Comparison of ENCODE assay signal across 1 cellular context in the genomic region with DNA sequence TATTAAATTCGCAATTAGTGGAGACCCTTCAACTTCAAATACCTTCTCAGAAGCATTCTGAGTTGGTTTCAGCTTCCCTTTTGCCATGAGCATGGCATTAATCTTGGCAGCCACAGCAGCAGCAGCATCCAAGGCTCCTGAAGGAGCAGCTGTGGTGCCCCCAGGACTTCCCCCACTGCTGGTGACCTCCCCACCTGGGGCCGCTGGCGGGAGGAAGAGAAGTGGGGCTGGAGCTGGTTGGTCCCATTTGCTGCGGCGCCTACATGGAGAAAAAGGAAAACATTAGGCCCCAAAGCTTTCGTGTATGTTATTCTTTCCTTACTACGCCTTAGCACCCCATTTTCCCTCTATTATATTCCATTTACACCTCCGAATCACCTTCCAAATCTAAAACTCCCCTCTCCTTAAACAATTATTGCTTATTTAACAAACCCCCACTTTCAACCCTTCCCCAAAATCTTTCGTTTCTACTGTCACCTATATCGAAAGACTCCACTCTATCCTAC.
TF ChIP-seq lines count a peak whose summit lies in the region.

No MANE protein-coding gene starts in this region.

TF ChIP-seq in SK-N-SH treated with all-trans-retinoic acid at 6 μM for 48 hours, 23 proteins besides CTCF, POLR2A, EP300 and RAD21 (continued from another document):
- TF ChIP-seq ESRRG (CRISPR knock-in tag; IDR thresholded peaks at IDR 0.05) (no peak), ZNF565 (CRISPR knock-in tag; conservative IDR thresholded peaks at IDR 0.05; ENCODE audit: low read depth) (no peak), SNAI2 (CRISPR knock-in tag; IDR thresholded peaks at IDR 0.05) (no peak), RARB (CRISPR knock-in tag; IDR thresholded peaks at IDR 0.05) (no peak), TOX (CRISPR knock-in tag; IDR thresholded peaks at IDR 0.05; ENCODE audit: borderline replicate concordance) (no peak)
- TF ChIP-seq, protein P1, sequence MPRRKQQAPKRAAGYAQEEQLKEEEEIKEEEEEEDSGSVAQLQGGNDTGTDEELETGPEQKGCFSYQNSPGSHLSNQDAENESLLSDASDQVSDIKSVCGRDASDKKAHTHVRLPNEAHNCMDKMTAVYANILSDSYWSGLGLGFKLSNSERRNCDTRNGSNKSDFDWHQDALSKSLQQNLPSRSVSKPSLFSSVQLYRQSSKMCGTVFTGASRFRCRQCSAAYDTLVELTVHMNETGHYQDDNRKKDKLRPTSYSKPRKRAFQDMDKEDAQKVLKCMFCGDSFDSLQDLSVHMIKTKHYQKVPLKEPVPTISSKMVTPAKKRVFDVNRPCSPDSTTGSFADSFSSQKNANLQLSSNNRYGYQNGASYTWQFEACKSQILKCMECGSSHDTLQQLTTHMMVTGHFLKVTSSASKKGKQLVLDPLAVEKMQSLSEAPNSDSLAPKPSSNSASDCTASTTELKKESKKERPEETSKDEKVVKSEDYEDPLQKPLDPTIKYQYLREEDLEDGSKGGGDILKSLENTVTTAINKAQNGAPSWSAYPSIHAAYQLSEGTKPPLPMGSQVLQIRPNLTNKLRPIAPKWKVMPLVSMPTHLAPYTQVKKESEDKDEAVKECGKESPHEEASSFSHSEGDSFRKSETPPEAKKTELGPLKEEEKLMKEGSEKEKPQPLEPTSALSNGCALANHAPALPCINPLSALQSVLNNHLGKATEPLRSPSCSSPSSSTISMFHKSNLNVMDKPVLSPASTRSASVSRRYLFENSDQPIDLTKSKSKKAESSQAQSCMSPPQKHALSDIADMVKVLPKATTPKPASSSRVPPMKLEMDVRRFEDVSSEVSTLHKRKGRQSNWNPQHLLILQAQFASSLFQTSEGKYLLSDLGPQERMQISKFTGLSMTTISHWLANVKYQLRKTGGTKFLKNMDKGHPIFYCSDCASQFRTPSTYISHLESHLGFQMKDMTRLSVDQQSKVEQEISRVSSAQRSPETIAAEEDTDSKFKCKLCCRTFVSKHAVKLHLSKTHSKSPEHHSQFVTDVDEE (CRISPR knock-in tag; IDR thresholded peaks at IDR 0.05), result no peak
TF ChIP-seq in SK-N-SH treated with all-trans-retinoic acid at 6 μM for 48 hours: peak in this region for 0.
